ENCODE assay signal across 8 cellular contexts in the genomic region with DNA sequence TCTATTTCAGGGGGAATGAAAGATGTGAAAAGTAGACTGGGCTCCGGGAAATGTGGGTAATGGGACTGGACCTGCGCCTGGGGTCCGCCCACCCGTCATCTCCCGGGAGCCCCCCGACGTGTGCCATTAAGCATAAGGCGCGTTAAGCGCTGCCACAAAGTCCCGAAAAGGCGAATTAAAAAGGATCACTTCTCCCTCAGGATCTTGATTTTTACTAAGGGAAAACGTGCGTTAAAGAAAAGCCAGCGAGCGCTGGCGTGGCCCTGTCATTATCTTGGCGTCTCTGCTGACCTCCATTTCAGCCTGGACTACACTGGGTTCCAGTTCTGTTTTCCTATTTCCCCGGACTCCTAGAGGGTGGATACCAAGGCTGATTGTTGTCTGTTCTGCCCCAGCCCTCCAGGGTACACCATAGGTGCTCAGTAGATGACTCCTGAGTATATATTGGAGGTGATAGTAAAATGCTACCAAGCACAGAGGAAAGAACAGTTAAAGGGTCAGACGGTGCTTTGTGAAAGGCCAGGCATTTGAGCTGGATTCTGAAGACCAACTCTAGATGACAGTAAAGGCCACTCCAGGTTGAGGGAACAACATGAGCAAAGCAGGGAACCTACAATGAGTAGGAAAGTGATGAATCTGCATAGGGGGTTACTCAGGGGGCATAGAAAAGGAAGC.
DNase-seq lines count a peak whose midpoint lies in the region; ATAC-seq and TF ChIP-seq lines count a peak whose summit lies in the region.

No MANE protein-coding gene starts in this region.

- ATAC-seq in GM18907 (IDR thresholded peaks at IDR 0.05; ENCODE audit: unreplicated experiment) (no peak), GM19452 (IDR thresholded peaks at IDR 0.05; ENCODE audit: unreplicated experiment) (no peak)

- peak overlapping the region; percentile 73 for H3K4me3 ChIP-seq in GM12864 (ENCODE audit: low read depth, low read length)
- peak overlapping the region; percentile 49 for H3K4me3 ChIP-seq in astrocyte of the cerebellum (ENCODE audit: low read depth, low read length)

- DNase-seq in GM12864 (ENCODE audit: low read depth) (no peak), NCI-H1417 (lab: John Stamatoyannopoulos, UW) (peak; percentile 30 to 90 (median 88)), astrocyte of the cerebellum (ENCODE audit: low read depth) (no peak), hippocampal formation (lab: John Stamatoyannopoulos, UW) (peak; percentile 39 to 70), renal cortical epithelial cell (ENCODE audit: low read depth) (peak; percentile 22), NOMO-1 treated with dmso at 0.1 percent for 144 hours (lab: John Stamatoyannopoulos, UW; ENCODE audit: unreplicated experiment) (no peak)

- TF ChIP-seq CTCF in GM12864 (IDR thresholded peaks at IDR 0.05; ENCODE audit: low read depth, low read length, missing control alignments): no peak
- no peak for TF ChIP-seq CTCF in astrocyte of the cerebellum (IDR thresholded peaks at IDR 0.05; ENCODE audit: low read depth, low read length, missing control alignments)

- in situ Hi-C loops in astrocyte of the cerebellum (cut with HindIII; ENCODE audit: low sequenced_read_pairs): no loop called here

Comparison
In these comparisons a context has a peak if more than half of its experiments do, and no peak if none do; other contexts are left out.
1. DNase-seq: peak in NCI-H1417 (3 of 3), hippocampal formation (2 of 2) and renal cortical epithelial cell (single experiment); none in GM12864 (single experiment), astrocyte of the cerebellum (single experiment) and NOMO-1 treated with dmso at 0.1 percent for 144 hours (single experiment).